ENCODE assay signal across 19 cellular contexts in genomic region chr4:112379306-112379705, GRCh38.
DNase-seq lines count a peak whose midpoint lies in the region; ATAC-seq, FAIRE-seq and TF ChIP-seq lines count a peak whose summit lies in the region.
"Had no signal": no experiment of that assay in that cellular context is flagged by ENCODE, and none has a peak within 500 bp of the region (broad histone marks: within the 10 kb centered on the region; RNA-seq: fewer than 3 reads in every experiment).

No MANE protein-coding gene starts in this region.

- BruUV-seq in K562 (replicated peaks; lab: Mats Ljungman, UMichigan): no TSS peak

- peak in 1 of 3 experiments; percentile 29; a peak in 2 of 6 replicates for TF ChIP-seq CTCF in K562 (IDR thresholded peaks at IDR 0.05 in 2 of 3, conservative IDR thresholded peaks at IDR 0.05 in 1 of 3; ENCODE audit: insufficient read depth in 2 of 3, low read depth in 1 of 3, low read length in 3 of 3)

- no peak for TF ChIP-seq RAD21 in K562 (CRISPR knock-in tag; conservative IDR thresholded peaks at IDR 0.05 in 1 of 2, IDR thresholded peaks at IDR 0.05 in 1 of 2)

- CTCF ChIA-PET in K562 (lab: Yijun Ruan, JAX; ENCODE audit: low intra/inter-chr PET ratio): no interaction called here

- ATAC-seq in K562 (peak; percentile 67), HG02973 (IDR thresholded peaks at IDR 0.05; ENCODE audit: unreplicated experiment) (no peak), HG02642 (IDR thresholded peaks at IDR 0.05; ENCODE audit: poor library complexity, unreplicated experiment) (no peak)

- POLR2A ChIA-PET in K562 (lab: Yijun Ruan, JAX): interaction anchor here (0.6 to 0.8 kb wide), 2 partner anchors 165 to 298 kb away, joined by 3 to 4 read pairs; no protein-coding TSS in a partner anchor

- no peaks in the 10 kb centered on the region for H4K20me1 ChIP-seq in K562 (replicated peaks; ENCODE audit: control insufficient read depth, insufficient read depth, low read length)

- H3K9me1 ChIP-seq in K562 (ENCODE audit: control insufficient read depth, insufficient read depth, low read length): no peaks in the 10 kb centered on the region

- H3K9me3 ChIP-seq in K562 (replicated peaks; ENCODE audit: control insufficient read depth, insufficient read depth, low read depth, low read length): no peaks in the 10 kb centered on the region
- H3K9me3 ChIP-seq: Caco-2, ovary had no signal

- DNase-seq in ELF-1 (ENCODE audit: low read depth, low spot score) (peak; percentile 91), K562 (ENCODE audit: extremely low read depth in 1 of 4, low spot score in 3 of 4) (no peak), iPS-NIHi11 (ENCODE audit: low spot score) (peak; percentile 82), retina (peak; percentile 90), DMS153 (lab: John Stamatoyannopoulos, UW) (no peak), NOMO-1 treated with DMSO at 0.1 percent for 48 hours (lab: John Stamatoyannopoulos, UW; ENCODE audit: unreplicated experiment) (no peak)
- DNase-seq: ACHN; activated CD8-positive, alpha-beta memory T cell treated with anti-CD3 and anti-CD28 coated beads, Interleukin-2, amount 50 U/mL, for 48 hours; Caco-2; KBM-7; midbrain; NCI-H1105 treated with DMSO at 0.1 percent for 48 hours; ovary; SHP77; T-helper 2 cell had no signal

- H3K36me3 ChIP-seq in K562 (ENCODE audit: control insufficient read depth, insufficient read depth, low read length): no peaks in the 10 kb centered on the region
- H3K36me3 ChIP-seq: cardiac muscle cell, ovary had no signal

- 8% methylated on average over 19 of the region's 26 CpGs for WGBS in K562 (ENCODE audit: insufficient coverage, low coverage, missing lambda C conversion rate)

- in situ Hi-C loops in K562 (cut with MboI): no loop called here

- TF ChIP-seq POLR2A in K562 (conservative IDR thresholded peaks at IDR 0.05): no peak

- H3K27me3 ChIP-seq in K562 (ENCODE audit: control insufficient read depth in 2 of 2, insufficient read depth in 2 of 2, low read length in 2 of 2): peaks cover 0 to 8% of the 10 kb centered on the region in 2 experiments; a peak in 1 of 5 replicates
- H3K27me3 ChIP-seq: ovary had no signal

- H3K79me2 ChIP-seq in K562 (ENCODE audit: control insufficient read depth, insufficient read depth, low read length): no peaks in the 10 kb centered on the region

- H2AFZ ChIP-seq in K562 (ENCODE audit: low read depth, low read length): no peak overlapping the region
- H2AFZ ChIP-seq: GM23248 had no signal

- no peak for FAIRE-seq in K562 (lab: Jason Lieb, UNC)

- no peak overlapping the region for H3K9ac ChIP-seq in K562 (ENCODE audit: insufficient read depth in 1 of 2, low read depth in 2 of 2, low read length in 2 of 2)
- H3K9ac ChIP-seq: GM23248 had no signal

- H3K4me1 ChIP-seq in K562 (replicated peaks in 1 of 2; ENCODE audit: control insufficient read depth in 2 of 2, insufficient read depth in 2 of 2, low read length in 2 of 2): peaks cover 0 to 3% of the 10 kb centered on the region in 2 experiments; a peak in 1 of 5 replicates
- H3K4me1 ChIP-seq: Caco-2 had no signal

- intact Hi-C loops in K562 (cut with micrococcal nuclease): no loop called here

- no peak for TF ChIP-seq EP300 in K562 (IDR thresholded peaks at IDR 0.05; ENCODE audit: low read length)

- H3K4me2 ChIP-seq in K562 (ENCODE audit: insufficient read depth, low read length): no peak overlapping the region

- no peak overlapping the region for H3K4me3 ChIP-seq in K562
- H3K4me3 ChIP-seq: cardiac muscle cell, GM23248, ovary had no signal

- H3K27ac ChIP-seq in K562 (ENCODE audit: extremely low read depth, low read depth, low read length): no peak overlapping the region
- H3K27ac ChIP-seq: cardiac muscle cell, GM23248, ovary had no signal

TF ChIP-seq in K562, 482 proteins besides CTCF, POLR2A, EP300 and RAD21:
- no peak for TF ChIP-seq GMEB1 (CRISPR knock-in tag; IDR thresholded peaks at IDR 0.05)

Comparison
In these comparisons a context has a peak if more than half of its experiments do, and no peak if none do; other contexts are left out.
1. DNase-seq: peak in ELF-1 (single experiment), iPS-NIHi11 (single experiment) and retina (single experiment); none in K562 (0 of 4), DMS153 (single experiment) and NOMO-1 treated with DMSO at 0.1 percent for 48 hours (single experiment).